ENCODE assay signal across 8 cellular contexts in the genomic region with DNA sequence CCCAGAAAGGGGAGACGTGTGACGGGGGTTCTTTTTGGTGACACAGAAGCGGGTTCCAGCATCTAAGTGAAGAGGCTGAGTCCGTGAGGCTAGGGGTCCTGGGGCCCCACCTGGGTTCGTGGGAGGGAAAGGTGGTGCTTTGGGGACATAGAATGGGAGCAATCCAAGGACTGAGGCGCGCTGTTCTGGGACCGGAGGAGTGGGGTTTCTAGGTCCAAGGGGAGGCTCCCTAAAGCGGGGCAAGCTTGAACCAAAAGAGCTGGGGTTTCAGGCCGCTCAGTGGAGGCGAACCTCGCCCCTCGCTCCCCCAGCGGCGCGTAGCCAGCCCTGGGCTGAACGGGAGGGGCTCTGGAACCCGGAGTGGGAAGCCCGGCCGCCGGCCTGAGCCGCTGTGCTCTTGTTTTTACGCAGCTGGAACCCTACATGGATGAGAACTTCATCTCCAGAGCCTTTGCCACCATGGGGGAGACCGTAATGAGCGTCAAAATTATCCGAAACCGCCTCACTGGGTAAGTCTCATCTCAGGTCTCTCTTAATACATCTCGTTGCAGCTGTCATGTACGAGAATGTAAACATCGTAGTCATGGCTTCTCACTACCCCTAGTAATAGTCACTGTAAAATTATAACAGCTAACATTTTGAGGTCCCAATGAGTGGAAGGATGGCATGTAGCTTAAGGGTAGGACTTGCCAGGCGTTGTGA. TPM values are rescaled to one million over a fixed set of nuclear protein-coding genes. Genes with fewer than 3 reads are reported as not detected.
A peak's percentile ranks its signal among the peaks of the same experiment; 100 is the strongest.
DNase-seq lines count a peak whose midpoint lies in the region; ATAC-seq and TF ChIP-seq lines count a peak whose summit lies in the region.

No MANE protein-coding gene starts in this region.

- H3K9me3 Mint-ChIP-seq in MCF 10A (ENCODE audit: unreplicated experiment): no peaks in the 10 kb centered on the region

- peak overlapping the region; percentile 73 to 88 (median 82) for H3K27ac ChIP-seq in Peyer's patch

- CTCF ChIA-PET in MCF 10A (lab: Yijun Ruan, JAX): interaction anchor here (0.7 to 1.2 kb wide), 3 partner anchors 13 to 335 kb away, joined by 3 to 4 read pairs (median 3); no protein-coding TSS in a partner anchor

- intact Hi-C loops in MCF 10A (cut with micrococcal nuclease): loop anchor here (1.0 to 2.0 kb wide), 2 partner anchors 27 to 49 kb away; no protein-coding TSS in a partner anchor
- intact Hi-C loops in sciatic nerve (cut with DNase I): no loop called here

- H3K36me3 ChIP-seq in Peyer's patch (peaks cover 0 to 31% (median 0%) of the 10 kb centered on the region in 3 donors), iPS-15b (ENCODE audit: control insufficient read depth, insufficient read depth, low read length) (no peaks in the 10 kb centered on the region)

- peak overlapping the region; percentile 100 for H3K4me3 Mint-ChIP-seq in MCF 10A (ENCODE audit: unreplicated experiment)

- no TSS peak for BruUV-seq in MCF 10A (replicated peaks; lab: Mats Ljungman, UMichigan)

- no peaks in the 10 kb centered on the region for H3K27me3 Mint-ChIP-seq in MCF 10A (ENCODE audit: insufficient read depth, unreplicated experiment)

- TF ChIP-seq CTCF in Peyer's patch (IDR thresholded peaks at IDR 0.05) (no peak), MCF 10A (IDR thresholded peaks at IDR 0.05; ENCODE audit: unreplicated experiment) (no peak)

- no peaks in the 10 kb centered on the region for H3K27me3 ChIP-seq in Peyer's patch
- no peaks in the 10 kb centered on the region for H3K27me3 ChIP-seq in iPS-15b (ENCODE audit: control insufficient read depth, insufficient read depth, low read length)

- H3K9me3 ChIP-seq in Peyer's patch (no peaks in the 10 kb centered on the region), iPS-15b (ENCODE audit: control insufficient read depth, insufficient read depth, low read length) (no peaks in the 10 kb centered on the region)

- ATAC-seq in GM18867 (IDR thresholded peaks at IDR 0.05; ENCODE audit: unreplicated experiment): peak; percentile 22
- ATAC-seq in HG03097 (IDR thresholded peaks at IDR 0.05; ENCODE audit: low FRiP score, unreplicated experiment): peak; percentile 20
- peak; percentile 54 for ATAC-seq in sciatic nerve

- H3K4me1 ChIP-seq in Peyer's patch: peaks cover 0 to 9% (median 2%) of the 10 kb centered on the region in 4 donors
- no peaks in the 10 kb centered on the region for H3K4me1 ChIP-seq in iPS-15b (ENCODE audit: control insufficient read depth, insufficient read depth, low read length)

- H3K36me3 Mint-ChIP-seq in MCF 10A (ENCODE audit: insufficient read depth, unreplicated experiment): peaks cover 58% of the 10 kb centered on the region

- no peaks in the 10 kb centered on the region for H3K4me1 Mint-ChIP-seq in MCF 10A (ENCODE audit: insufficient read depth, unreplicated experiment)

- POLR2A ChIA-PET in MCF 10A (lab: Yijun Ruan, JAX): interaction anchor here (0.6 to 6.4 kb wide), 22 partner anchors 10 to 628 kb away, joined by 3 to 107 read pairs (median 5); a partner anchor contains a TSS

- H3K27ac Mint-ChIP-seq in MCF 10A (ENCODE audit: low read depth, unreplicated experiment): peak overlapping the region; percentile 97

- peak overlapping the region; percentile 57 to 98 (median 78) for H3K4me3 ChIP-seq in Peyer's patch
- peak overlapping the region; percentile 87 for H3K4me3 ChIP-seq in iPS-15b (ENCODE audit: low read depth, low read length)

- TF ChIP-seq POLR2A in Peyer's patch (IDR thresholded peaks at IDR 0.05): no peak

- peak overlapping the region; percentile 94 for H3K9ac ChIP-seq in iPS-15b (ENCODE audit: low read depth, low read length)

- DNase-seq in CD1c-positive myeloid dendritic cell (ENCODE audit: extremely low spot score) (peak; percentile 1), Peyer's patch (peak; percentile 25 to 66 (median 58)), MCF 10A (ENCODE audit: unreplicated experiment) (peak; percentile 43), sciatic nerve (ENCODE audit: low spot score) (peak; percentile 69)
- DNase-seq in effector CD8-positive, alpha-beta T cell (lab: John Stamatoyannopoulos, UW): no peak

RNA-seq across cellular contexts. Expression of a gene that starts 0.5 kb away (rescaled TPM):
- total RNA-seq in Peyer's patch (10 to 100 TPM; 12.3 to 48.7 (median 25.4) TPM), MCF 10A (2022) (28.2 and 33.4 TPM in 2 replicates), sciatic nerve (31.0 TPM)

RNA-seq across cellular contexts. Expression of a gene that starts 38.7 kb away (rescaled TPM):
- total RNA-seq in Peyer's patch (1 to 10 TPM; 1.8 to 6.6 (median 4.6) TPM), MCF 10A (2022) (not detected in 2 replicates), sciatic nerve (5.8 TPM)

RNA-seq across cellular contexts. Expression of a gene that starts 47.5 kb away (rescaled TPM):
- 10 to 100 TPM; 18.2 to 66.8 (median 25.8) TPM for total RNA-seq in Peyer's patch
- 30.3 and 42.4 TPM in 2 replicates for total RNA-seq in MCF 10A (2022)
- total RNA-seq in sciatic nerve: 10.7 TPM
